1 cellular context compared by ENCODE assay signal in genomic region chr11:72634472-72635095, GRCh38.
TF ChIP-seq lines count a peak whose summit lies in the region.

No MANE protein-coding gene starts in this region.

TF ChIP-seq in endothelial cell of umbilical vein, 7 proteins besides CTCF, POLR2A, EP300 and RAD21 (continued from another document):
- TF ChIP-seq MAX (IDR thresholded peaks at IDR 0.05; ENCODE audit: insufficient read depth, insufficient read length) (no peak), EZH2 (IDR thresholded peaks at IDR 0.05; ENCODE audit: borderline replicate concordance, low read depth, low read length, severe bottlenecking) (no peak), JUN (IDR thresholded peaks at IDR 0.05; ENCODE audit: borderline replicate concordance, insufficient read depth, insufficient read length, low read depth) (no peak), FOS (IDR thresholded peaks at IDR 0.05; ENCODE audit: borderline replicate concordance, insufficient read depth, low read length) (no peak), POLR2AphosphoS5 (IDR thresholded peaks at IDR 0.05; ENCODE audit: insufficient read depth, low read depth, low read length) (no peak), GATA2 (IDR thresholded peaks at IDR 0.05; ENCODE audit: insufficient read depth, insufficient read length, low read depth, low read length) (no peak)
